In the genomic region with DNA sequence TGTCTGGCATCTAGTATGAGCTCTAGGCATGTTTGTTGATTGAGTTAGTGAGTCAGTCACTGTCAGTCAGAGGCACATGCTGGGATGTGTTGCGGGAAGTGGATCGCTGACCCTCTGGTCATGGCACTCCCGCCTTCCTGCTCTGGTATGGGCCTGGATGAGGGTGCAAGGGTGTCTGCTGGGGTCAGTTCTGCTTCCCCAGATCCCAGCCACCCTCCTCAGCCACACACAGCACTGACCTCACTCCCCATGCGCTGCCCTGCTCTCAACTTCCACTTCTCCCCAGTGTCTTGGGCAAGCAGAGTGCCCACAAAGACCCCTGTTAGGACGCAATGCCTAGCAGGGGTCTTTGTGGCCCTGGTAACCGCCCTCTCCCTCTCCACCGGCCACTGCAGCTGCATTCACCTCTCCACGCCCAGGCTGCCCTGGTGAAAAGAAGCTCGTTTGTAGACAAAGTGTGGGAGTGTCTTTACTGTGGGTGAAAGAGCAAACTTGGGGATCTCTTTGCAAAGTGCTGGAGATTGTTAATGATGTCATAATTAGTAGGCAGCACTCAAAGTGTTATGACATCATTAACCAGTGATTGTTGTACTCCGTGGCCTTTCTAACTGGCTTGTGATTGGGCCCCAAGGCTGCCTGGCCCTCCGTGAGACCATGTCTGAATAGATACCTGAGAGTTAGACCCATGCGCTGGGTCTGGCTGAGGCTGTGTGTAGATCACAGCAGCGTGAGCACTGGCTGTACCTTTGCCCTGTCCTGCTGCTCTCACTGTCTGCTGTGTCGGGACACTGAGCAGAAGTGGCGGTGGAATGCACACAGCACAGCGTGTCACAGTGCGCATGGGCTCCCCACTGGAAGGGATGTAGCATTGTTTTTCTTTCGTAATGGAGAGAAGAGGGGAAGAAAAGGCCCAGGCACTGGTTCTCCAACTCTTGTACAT, we compare ENCODE assay signal across 15 cellular contexts.
A peak's percentile ranks its signal among the peaks of the same experiment; 100 is the strongest.
DNase-seq lines count a peak whose midpoint lies in the region; ATAC-seq, FAIRE-seq and TF ChIP-seq lines count a peak whose summit lies in the region.
"Had no signal": no experiment of that assay in that cellular context is flagged by ENCODE, and none has a peak within 500 bp of the region (broad histone marks: within the 10 kb centered on the region; RNA-seq: fewer than 3 reads in every experiment).

No MANE protein-coding gene starts in this region.

- no TSS peak for BruUV-seq in GM12878 (replicated peaks; lab: Mats Ljungman, UMichigan)

- in situ Hi-C loops in GM12878 (cut with MboI) (no loop called here), KBM-7 (cut with MboI; ENCODE audit: low pct_unique_long_range_greater_than_20kb, low sequenced_read_pairs) (no loop called here)

- H3K4me3 ChIP-seq in GM23338 = no peak overlapping the region
- no peak overlapping the region for H3K4me3 ChIP-seq in GM12878
- no peak overlapping the region for H3K4me3 ChIP-seq in sigmoid colon
- H3K4me3 ChIP-seq: breast epithelium, SJSA1 had no signal

- peaks cover 15% of the 10 kb centered on the region for H3K4me1 Mint-ChIP-seq in GM23338
- H3K4me1 Mint-ChIP-seq in activated T-helper 2 cell treated with anti-CD3 and anti-CD28 coated beads, Interferon-gamma antibody, Interleukin-2, Interleukin-4, amounts not matched to agents 10 μg/mL and 5 μg/mL and 100 μg/mL, durations not matched to agents 14 hours and 24 hours and 36 hours (ENCODE audit: low read depth) = peaks cover 25% of the 10 kb centered on the region

- peaks cover 3% of the 10 kb centered on the region for H3K27me3 Mint-ChIP-seq in GM23338 (ENCODE audit: insufficient read depth, low read depth, poor library complexity)
- no peaks in the 10 kb centered on the region for H3K27me3 Mint-ChIP-seq in activated T-helper 2 cell treated with anti-CD3 and anti-CD28 coated beads, Interferon-gamma antibody, Interleukin-2, Interleukin-4, amounts not matched to agents 10 μg/mL and 5 μg/mL and 100 μg/mL, durations not matched to agents 14 hours and 24 hours and 36 hours (ENCODE audit: low read depth)
- H3K27me3 Mint-ChIP-seq: activated B cell treated with CpG ODN at 0.5 μM for 24 hours had no signal

- no peaks in the 10 kb centered on the region for H3K79me2 ChIP-seq in GM23338 (replicated peaks; ENCODE audit: insufficient read depth)
- H3K79me2 ChIP-seq in GM12878 (ENCODE audit: control insufficient read depth, insufficient read depth, low read length) = no peaks in the 10 kb centered on the region

- H2AFZ ChIP-seq in GM23338 (no peak overlapping the region), GM12878 (ENCODE audit: control insufficient read depth, low read depth, low read length) (no peak overlapping the region)

- no peak for FAIRE-seq in GM12878 (lab: Jason Lieb, UNC)

- H3K36me3 ChIP-seq in GM23338 (ENCODE audit: insufficient read depth) (no peaks in the 10 kb centered on the region), GM12878 (ENCODE audit: control insufficient read depth in 2 of 2, insufficient read depth in 2 of 2, low read length in 1 of 2) (no peaks in the 10 kb centered on the region), sigmoid colon (no peaks in the 10 kb centered on the region)
- H3K36me3 ChIP-seq: breast epithelium, SJSA1 had no signal

- H3K4me3 Mint-ChIP-seq in GM23338 = no peak overlapping the region
- no peak overlapping the region for H3K4me3 Mint-ChIP-seq in activated T-helper 2 cell treated with anti-CD3 and anti-CD28 coated beads, Interferon-gamma antibody, Interleukin-2, Interleukin-4, amounts not matched to agents 10 μg/mL and 5 μg/mL and 100 μg/mL, durations not matched to agents 14 hours and 24 hours and 36 hours (ENCODE audit: low read depth)
- H3K4me3 Mint-ChIP-seq: activated B cell treated with CpG ODN at 0.5 μM for 24 hours; activated T-helper 1 cell treated with anti-CD3 and anti-CD28 coated beads, Interleukin-12 subunit alpha, Interleukin-12 subunit beta, Interleukin-2, Interleukin-4 antibody, amounts not matched to agents 30 ng/mL and 10 ng/mL and 1 ng/mL, durations not matched to agents 14 hours and 24 hours and 36 hours had no signal

- 84% methylated on average over 18 of the region's 18 CpGs for WGBS in GM12878 (ENCODE audit: insufficient coverage, insufficient replicate concordance, low lambda C conversion rate, missing lambda C conversion rate)
- WGBS in sigmoid colon, 2 donors = 58 to 83% methylated on average over 18 of the region's 18 CpGs

- H3K9me3 Mint-ChIP-seq in GM23338 = peaks cover 6% of the 10 kb centered on the region; the same call in 1 of the 3 replicates
- H3K9me3 Mint-ChIP-seq in activated T-helper 2 cell treated with anti-CD3 and anti-CD28 coated beads, Interferon-gamma antibody, Interleukin-2, Interleukin-4, amounts not matched to agents 10 μg/mL and 5 μg/mL and 100 μg/mL, durations not matched to agents 14 hours and 24 hours and 36 hours = peaks cover 18% of the 10 kb centered on the region

- POLR2A ChIA-PET in GM12878 (lab: Charles Lee) = no interaction called here

- TF ChIP-seq RAD21 in GM12878 (IDR thresholded peaks at IDR 0.05; ENCODE audit: insufficient read depth, low read depth, low read length) = no peak

- no peaks in the 10 kb centered on the region; the same call in 2 of the 3 replicates for H3K9me3 ChIP-seq in GM12878 (replicated peaks; ENCODE audit: control insufficient read depth, insufficient read depth, low read length)
- no peaks in the 10 kb centered on the region for H3K9me3 ChIP-seq in sigmoid colon
- H3K9me3 ChIP-seq: breast epithelium, SJSA1 had no signal

- CTCF ChIA-PET in GM12878 (lab: Yijun Ruan, JAX) = no interaction called here

- TF ChIP-seq EP300 in GM12878 (IDR thresholded peaks at IDR 0.05; ENCODE audit: borderline replicate concordance in 1 of 2, control insufficient read depth in 1 of 2, low read depth in 2 of 2, low read length in 2 of 2) = no peak
- TF ChIP-seq EP300 in sigmoid colon (IDR thresholded peaks at IDR 0.05) = no peak

- H3K27ac ChIP-seq in GM23338 (ENCODE audit: low read depth) = no peak overlapping the region
- H3K27ac ChIP-seq in GM12878 (ENCODE audit: control insufficient read depth, insufficient read depth) = no peak overlapping the region
- peak overlapping the region in 2 of 4 donors; percentile 32 to 57 for H3K27ac ChIP-seq in sigmoid colon
- H3K27ac ChIP-seq: epithelial cell of prostate, SJSA1 had no signal

- no peaks in the 10 kb centered on the region for H3F3A ChIP-seq in GM23338 (replicated peaks; ENCODE audit: low read depth)

- 0 out of 3 replicates have a peak, but pooled peaks cover 3% of the 10 kb centered on the region for H3K36me3 Mint-ChIP-seq in GM23338 (ENCODE audit: low read depth)
- peaks cover 58% of the 10 kb centered on the region for H3K36me3 Mint-ChIP-seq in activated T-helper 2 cell treated with anti-CD3 and anti-CD28 coated beads, Interferon-gamma antibody, Interleukin-2, Interleukin-4, amounts not matched to agents 10 μg/mL and 5 μg/mL and 100 μg/mL, durations not matched to agents 14 hours and 24 hours and 36 hours (ENCODE audit: low read depth)

- peak overlapping the region; percentile 45; the same call in 1 of the 2 replicates for H3K27ac Mint-ChIP-seq in GM23338
- no peak overlapping the region for H3K27ac Mint-ChIP-seq in activated T-helper 2 cell treated with anti-CD3 and anti-CD28 coated beads, Interferon-gamma antibody, Interleukin-2, Interleukin-4, amounts not matched to agents 10 μg/mL and 5 μg/mL and 100 μg/mL, durations not matched to agents 14 hours and 24 hours and 36 hours
- H3K27ac Mint-ChIP-seq: activated B cell treated with CpG ODN at 0.5 μM for 24 hours; activated T-helper 1 cell treated with anti-CD3 and anti-CD28 coated beads, Interleukin-12 subunit alpha, Interleukin-12 subunit beta, Interleukin-2, Interleukin-4 antibody, amounts not matched to agents 30 ng/mL and 10 ng/mL and 1 ng/mL, durations not matched to agents 14 hours and 24 hours and 36 hours had no signal

- H3K4me2 ChIP-seq in GM23338 (no peak overlapping the region), GM12878 (ENCODE audit: control insufficient read depth, insufficient read depth) (no peak overlapping the region)

- intact Hi-C loops in GM12878 (cut with micrococcal nuclease; ENCODE audit: unreplicated experiment) (no loop called here), left colon (cut with DNase I, micrococcal nuclease) (no loop called here), sigmoid colon (cut with DNase I) (no loop called here)
- intact Hi-C loops in activated T-helper 2 cell treated with anti-CD3 and anti-CD28 coated beads, Interferon-gamma antibody, Interleukin-2, Interleukin-4, amounts not matched to agents 10 μg/mL and 5 μg/mL and 100 μg/mL, durations not matched to agents 14 hours and 24 hours and 36 hours (cut with micrococcal nuclease) = no loop called here

- SMC1A ChIA-PET in GM12878 (lab: Charles Lee; ENCODE audit: uncharacterized antibody, unreplicated experiment) = no interaction called here

- RAD21 ChIA-PET in GM12878 (lab: Charles Lee; ENCODE audit: unreplicated experiment) = no interaction called here

- H3K27me3 ChIP-seq in GM23338 (ENCODE audit: insufficient read depth) (no peaks in the 10 kb centered on the region), GM12878 (replicated peaks in 1 of 2; ENCODE audit: control insufficient read depth in 2 of 2, insufficient read depth in 2 of 2, low read length in 1 of 2) (no peaks in the 10 kb centered on the region), sigmoid colon (no peaks in the 10 kb centered on the region)
- H3K27me3 ChIP-seq: breast epithelium, SJSA1 had no signal

- no peak for TF ChIP-seq POLR2A in GM12878 (IDR thresholded peaks at IDR 0.05; ENCODE audit: low read depth, low read length)
- TF ChIP-seq POLR2A in sigmoid colon (IDR thresholded peaks at IDR 0.05) = no peak

- H3K4me1 ChIP-seq in GM23338 (ENCODE audit: insufficient read depth) = no peaks in the 10 kb centered on the region
- no peaks in the 10 kb centered on the region for H3K4me1 ChIP-seq in GM12878 (ENCODE audit: control insufficient read depth, insufficient read depth, low read length)
- H3K4me1 ChIP-seq in sigmoid colon = peaks cover 0 to 52% (median 32%) of the 10 kb centered on the region in 4 donors
- H3K4me1 ChIP-seq: SJSA1 had no signal

- DNase-seq in GM23338 (ENCODE audit: low spot score) = no peak
- DNase-seq in GM12878 (ENCODE audit: low read depth, low spot score) = no peak
- peak in 1 of 2 donors; percentile 47 for DNase-seq in left colon
- DNase-seq in sigmoid colon = peak; percentile 68
- DNase-seq in stimulated activated CD4-positive, alpha-beta T cell treated with anti-CD3 and anti-CD28 coated beads, Interleukin-15, amount 100 ng/mL, for 24 hours = no peak
- DNase-seq in KBM-7 = no peak
- no peak for DNase-seq in activated T-helper 2 cell treated with anti-CD3 and anti-CD28 coated beads, Interferon-gamma antibody, Interleukin-2, Interleukin-4, amounts not matched to agents 10 μg/mL and 5 μg/mL and 100 μg/mL, durations not matched to agents 14 hours and 24 hours and 36 hours (ENCODE audit: low spot score)
- DNase-seq: activated B cell treated with CpG ODN at 0.5 μM for 24 hours, NCI-H2029, NCI-H82 had no signal

- 0 out of 2 replicates have a peak, but pooled peaks cover 5% of the 10 kb centered on the region for H3K9me2 ChIP-seq in GM23338 (ENCODE audit: insufficient read depth)

- no peak for ATAC-seq in GM23338
- ATAC-seq in GM12878 = no peak
- ATAC-seq in left colon = peak; percentile 76
- ATAC-seq in GM21619 (IDR thresholded peaks at IDR 0.05; ENCODE audit: unreplicated experiment) = no peak

- TF ChIP-seq CTCF in GM23338 (conservative IDR thresholded peaks at IDR 0.05; ENCODE audit: low read depth in 2 of 2) (no peak), GM12878 (IDR thresholded peaks at IDR 0.05 in 2 of 3, conservative IDR thresholded peaks at IDR 0.05 in 1 of 3; ENCODE audit: control insufficient read depth in 2 of 3, extremely low read depth in 1 of 3, insufficient read depth in 1 of 3, low read depth in 3 of 3, low read length in 3 of 3) (no peak), sigmoid colon (IDR thresholded peaks at IDR 0.05) (no peak)

- no peaks in the 10 kb centered on the region for H4K20me1 ChIP-seq in GM23338 (replicated peaks; ENCODE audit: insufficient read depth)
- no peaks in the 10 kb centered on the region for H4K20me1 ChIP-seq in GM12878 (ENCODE audit: control insufficient read depth, insufficient read depth)

- no peak overlapping the region for H3K9ac ChIP-seq in GM12878 (ENCODE audit: control insufficient read depth, insufficient read depth, low read length)
